In the genomic region with DNA sequence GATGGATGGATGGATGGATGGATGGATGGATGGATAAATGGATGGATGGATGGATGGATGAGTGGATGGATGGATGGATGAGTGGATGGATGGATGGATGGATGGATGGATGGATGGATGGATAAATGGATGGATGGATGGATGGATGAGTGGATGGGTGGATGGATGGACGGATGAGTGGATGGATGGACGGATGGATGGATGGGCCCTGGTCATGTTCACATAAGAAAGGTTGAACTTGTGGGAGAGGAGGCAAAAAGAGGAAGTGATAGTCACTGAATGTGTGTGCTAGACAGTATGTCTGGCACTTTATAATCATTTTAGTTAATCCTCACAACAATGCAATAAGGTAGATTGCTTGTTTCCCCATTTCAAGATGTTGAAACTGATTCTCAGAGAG, we compare ENCODE assay signal across 8 cellular contexts.
DNase-seq lines count a peak whose midpoint lies in the region; ATAC-seq and TF ChIP-seq lines count a peak whose summit lies in the region.
"Not testable (repeated sequence)": the region's sequence is repeated elsewhere in the genome, so short reads cannot be mapped to it uniquely, and the experiment has no call there.

No MANE protein-coding gene starts in this region.

- H3K9me2 ChIP-seq in DOHH2 (replicated peaks; ENCODE audit: control insufficient read depth, low read length); Loucy (replicated peaks; ENCODE audit: low read depth, low read length): not testable (repeated sequence)

- not testable (repeated sequence) for H3K27me3 ChIP-seq in DOHH2 (ENCODE audit: control insufficient read depth, low read length); Loucy (ENCODE audit: insufficient read depth, low read length, poor library complexity, severe bottlenecking)

- peaks cover 18% of the 10 kb centered on the region for H3F3A ChIP-seq in DOHH2 (ENCODE audit: control insufficient read depth, insufficient read depth)
- H3F3A ChIP-seq in Loucy (ENCODE audit: low read depth) = not testable (repeated sequence)

- not testable (repeated sequence) for TF ChIP-seq CTCF in DOHH2 (IDR thresholded peaks at IDR 0.05; ENCODE audit: low read depth, low read length, poor library complexity, severe bottlenecking); Loucy (conservative IDR thresholded peaks at IDR 0.05; ENCODE audit: low read length); endothelial cell (IDR thresholded peaks at IDR 0.05; ENCODE audit: unreplicated experiment)

- not testable (repeated sequence) for H4K20me1 ChIP-seq in DOHH2 (ENCODE audit: control insufficient read depth, insufficient read depth, low read depth, low read length); Loucy (ENCODE audit: insufficient read depth, low read length, poor library complexity, severe bottlenecking)

- H3K4me2 ChIP-seq in DOHH2 (ENCODE audit: low read length) = peak overlapping the region; percentile 99
- peak overlapping the region; percentile 69 for H3K4me2 ChIP-seq in Loucy (ENCODE audit: low read depth, low read length, poor library complexity, severe bottlenecking)

- H3K27me3 Mint-ChIP-seq in endothelial cell (ENCODE audit: unreplicated experiment) = not testable (repeated sequence)

- peak overlapping the region; percentile 0 for H3K4me3 Mint-ChIP-seq in endothelial cell (ENCODE audit: unreplicated experiment)

- H3K9ac ChIP-seq in Loucy (ENCODE audit: low read depth, low read length, poor library complexity, severe bottlenecking) = peak overlapping the region; percentile 57

- peaks cover 41% of the 10 kb centered on the region for H3K36me3 Mint-ChIP-seq in endothelial cell (ENCODE audit: low read depth, unreplicated experiment)

- H3K4me1 ChIP-seq in DOHH2 (ENCODE audit: control insufficient read depth, low read length) (peaks cover 61% of the 10 kb centered on the region), Loucy (ENCODE audit: insufficient read depth, low read length, poor library complexity, severe bottlenecking) (peaks cover 36% of the 10 kb centered on the region)

- H3K9me3 ChIP-seq in DOHH2 (ENCODE audit: control insufficient read depth, insufficient read depth, low read length) (peaks cover 55% of the 10 kb centered on the region), Loucy (ENCODE audit: insufficient read depth, low read depth, low read length) (peaks cover 23% of the 10 kb centered on the region)

- H3K79me2 ChIP-seq in DOHH2 (ENCODE audit: control insufficient read depth, low read length); Loucy (ENCODE audit: insufficient read depth, low read length): not testable (repeated sequence)

- not testable (repeated sequence) for H3K4me1 Mint-ChIP-seq in endothelial cell (ENCODE audit: unreplicated experiment)

- H3K9me3 Mint-ChIP-seq in endothelial cell (ENCODE audit: unreplicated experiment) = not testable (repeated sequence)

- not testable (repeated sequence) for H2AFZ ChIP-seq in Loucy (ENCODE audit: low read length)

- H3K27ac Mint-ChIP-seq in endothelial cell (ENCODE audit: unreplicated experiment) = not testable (repeated sequence)

- ATAC-seq in GM18870 (IDR thresholded peaks at IDR 0.05; ENCODE audit: unreplicated experiment) (peak; percentile 88), GM21390 (IDR thresholded peaks at IDR 0.05; ENCODE audit: unreplicated experiment) (peak; percentile 78), HG02798 (IDR thresholded peaks at IDR 0.05; ENCODE audit: poor library complexity, unreplicated experiment) (peak; percentile 68), HG03175 (IDR thresholded peaks at IDR 0.05; ENCODE audit: unreplicated experiment) (peak; percentile 76)

- H3K4me3 ChIP-seq in DOHH2 (ENCODE audit: low read length) = peak overlapping the region; percentile 73
- not testable (repeated sequence) for H3K4me3 ChIP-seq in Loucy (ENCODE audit: low read length, poor library complexity, severe bottlenecking)

- peaks cover 41% of the 10 kb centered on the region for H3K36me3 ChIP-seq in DOHH2 (ENCODE audit: control insufficient read depth, low read length)
- H3K36me3 ChIP-seq in Loucy (ENCODE audit: insufficient read depth, low read length) = not testable (repeated sequence)

- peak overlapping the region; percentile 99 for H3K27ac ChIP-seq in DOHH2 (ENCODE audit: low read depth, low read length)

- peak; percentile 72 for DNase-seq in SIG-M5 treated with dmso at 0.1 percent for 504 hours (lab: John Stamatoyannopoulos, UW; ENCODE audit: unreplicated experiment)
- not testable (repeated sequence) for DNase-seq in endothelial cell (ENCODE audit: low spot score)
